In the genomic region with DNA sequence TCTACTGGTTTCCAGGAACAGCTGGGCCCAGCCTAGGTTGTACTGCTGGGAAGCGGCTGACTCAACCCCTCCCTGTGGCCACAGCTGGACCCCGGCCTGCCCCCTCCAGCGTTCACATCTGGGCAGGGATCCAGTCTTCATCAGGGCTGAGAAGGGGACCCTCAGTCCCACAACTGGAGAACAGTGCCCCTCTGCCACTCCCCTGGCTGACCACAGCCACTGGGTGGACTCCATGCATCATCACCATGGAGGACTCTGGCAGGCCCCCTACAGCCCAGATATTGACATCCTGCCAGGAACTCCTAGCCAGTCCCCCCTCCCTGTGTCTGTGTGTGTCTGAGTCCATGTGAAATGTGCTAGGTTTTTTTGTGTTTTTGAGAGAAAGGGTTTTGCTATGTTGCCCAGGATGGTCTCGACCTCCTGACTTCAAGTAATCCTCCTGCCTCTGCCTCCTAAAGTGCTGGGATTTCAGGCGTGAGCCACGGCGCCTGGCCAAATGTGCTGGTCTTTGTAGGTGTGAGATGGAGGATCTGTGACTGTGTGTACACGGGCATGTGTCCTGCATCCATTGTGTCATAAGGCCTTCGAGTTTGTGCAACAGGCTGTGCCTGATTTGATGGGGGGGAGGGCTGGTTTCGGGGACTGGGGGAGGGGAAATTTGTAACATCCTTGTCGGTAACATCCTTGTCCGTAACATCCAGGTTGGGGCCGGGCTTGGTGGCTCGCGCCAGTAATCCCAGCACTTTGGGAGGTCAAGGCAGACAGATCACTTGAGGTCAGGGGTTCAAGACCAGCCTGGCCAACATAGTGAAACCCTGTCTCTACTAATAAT, we compare ENCODE assay signal across 1 cellular context.
A peak's percentile ranks its signal among the peaks of the same experiment; 100 is the strongest.
TF ChIP-seq lines count a peak whose summit lies in the region.

No MANE protein-coding gene starts in this region.

TF ChIP-seq in GM12878, 131 proteins besides CTCF, POLR2A, EP300 and RAD21:
- TF ChIP-seq, protein P1, sequence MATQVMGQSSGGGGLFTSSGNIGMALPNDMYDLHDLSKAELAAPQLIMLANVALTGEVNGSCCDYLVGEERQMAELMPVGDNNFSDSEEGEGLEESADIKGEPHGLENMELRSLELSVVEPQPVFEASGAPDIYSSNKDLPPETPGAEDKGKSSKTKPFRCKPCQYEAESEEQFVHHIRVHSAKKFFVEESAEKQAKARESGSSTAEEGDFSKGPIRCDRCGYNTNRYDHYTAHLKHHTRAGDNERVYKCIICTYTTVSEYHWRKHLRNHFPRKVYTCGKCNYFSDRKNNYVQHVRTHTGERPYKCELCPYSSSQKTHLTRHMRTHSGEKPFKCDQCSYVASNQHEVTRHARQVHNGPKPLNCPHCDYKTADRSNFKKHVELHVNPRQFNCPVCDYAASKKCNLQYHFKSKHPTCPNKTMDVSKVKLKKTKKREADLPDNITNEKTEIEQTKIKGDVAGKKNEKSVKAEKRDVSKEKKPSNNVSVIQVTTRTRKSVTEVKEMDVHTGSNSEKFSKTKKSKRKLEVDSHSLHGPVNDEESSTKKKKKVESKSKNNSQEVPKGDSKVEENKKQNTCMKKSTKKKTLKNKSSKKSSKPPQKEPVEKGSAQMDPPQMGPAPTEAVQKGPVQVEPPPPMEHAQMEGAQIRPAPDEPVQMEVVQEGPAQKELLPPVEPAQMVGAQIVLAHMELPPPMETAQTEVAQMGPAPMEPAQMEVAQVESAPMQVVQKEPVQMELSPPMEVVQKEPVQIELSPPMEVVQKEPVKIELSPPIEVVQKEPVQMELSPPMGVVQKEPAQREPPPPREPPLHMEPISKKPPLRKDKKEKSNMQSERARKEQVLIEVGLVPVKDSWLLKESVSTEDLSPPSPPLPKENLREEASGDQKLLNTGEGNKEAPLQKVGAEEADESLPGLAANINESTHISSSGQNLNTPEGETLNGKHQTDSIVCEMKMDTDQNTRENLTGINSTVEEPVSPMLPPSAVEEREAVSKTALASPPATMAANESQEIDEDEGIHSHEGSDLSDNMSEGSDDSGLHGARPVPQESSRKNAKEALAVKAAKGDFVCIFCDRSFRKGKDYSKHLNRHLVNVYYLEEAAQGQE (IDR thresholded peaks at IDR 0.05; ENCODE audit: low read depth, low read length), result no peak
- TF ChIP-seq LARP7 (IDR thresholded peaks at IDR 0.05), result 0 out of 2 replicates have a peak, but pooled peaks have one; percentile 46
- TF ChIP-seq GATAD2B (conservative IDR thresholded peaks at IDR 0.05; ENCODE audit: low read depth), result peak; percentile 83
- TF ChIP-seq TCF3 (IDR thresholded peaks at IDR 0.05; ENCODE audit: borderline replicate concordance, insufficient read depth, low read depth, low read length), result 0 out of 2 replicates have a peak, but pooled peaks have one; percentile 37
- TF ChIP-seq HDGF (IDR thresholded peaks at IDR 0.05), result peak; percentile 43; the same call in 1 of the 2 replicates
- TF ChIP-seq TCF12 (IDR thresholded peaks at IDR 0.05; ENCODE audit: low read depth, low read length), result peak; percentile 62; the same call in 1 of the 2 replicates
- TF ChIP-seq, protein P2, sequence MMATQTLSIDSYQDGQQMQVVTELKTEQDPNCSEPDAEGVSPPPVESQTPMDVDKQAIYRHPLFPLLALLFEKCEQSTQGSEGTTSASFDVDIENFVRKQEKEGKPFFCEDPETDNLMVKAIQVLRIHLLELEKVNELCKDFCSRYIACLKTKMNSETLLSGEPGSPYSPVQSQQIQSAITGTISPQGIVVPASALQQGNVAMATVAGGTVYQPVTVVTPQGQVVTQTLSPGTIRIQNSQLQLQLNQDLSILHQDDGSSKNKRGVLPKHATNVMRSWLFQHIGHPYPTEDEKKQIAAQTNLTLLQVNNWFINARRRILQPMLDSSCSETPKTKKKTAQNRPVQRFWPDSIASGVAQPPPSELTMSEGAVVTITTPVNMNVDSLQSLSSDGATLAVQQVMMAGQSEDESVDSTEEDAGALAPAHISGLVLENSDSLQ (IDR thresholded peaks at IDR 0.05), result peak; percentile 29; the same call in 1 of the 2 replicates
- no peak for TF ChIP-seq ZBED1 (IDR thresholded peaks at IDR 0.05; ENCODE audit: borderline replicate concordance)
- TF ChIP-seq SMARCA5 (IDR thresholded peaks at IDR 0.05), result no peak
- TF ChIP-seq NR2F1 (conservative IDR thresholded peaks at IDR 0.05), result 0 out of 2 replicates have a peak, but pooled peaks have one; percentile 16
- TF ChIP-seq ZSCAN29 (IDR thresholded peaks at IDR 0.05), result no peak
- no peak for TF ChIP-seq CHD1 (IDR thresholded peaks at IDR 0.05; ENCODE audit: low read depth, low read length)
- 0 out of 3 replicates have a peak, but pooled peaks of 1 of the 2 experiments have one; percentile 25 for TF ChIP-seq EGR1 (IDR thresholded peaks at IDR 0.05; ENCODE audit: borderline replicate concordance in 1 of 2, low read depth in 2 of 2, low read length in 2 of 2)
